In the genomic region with DNA sequence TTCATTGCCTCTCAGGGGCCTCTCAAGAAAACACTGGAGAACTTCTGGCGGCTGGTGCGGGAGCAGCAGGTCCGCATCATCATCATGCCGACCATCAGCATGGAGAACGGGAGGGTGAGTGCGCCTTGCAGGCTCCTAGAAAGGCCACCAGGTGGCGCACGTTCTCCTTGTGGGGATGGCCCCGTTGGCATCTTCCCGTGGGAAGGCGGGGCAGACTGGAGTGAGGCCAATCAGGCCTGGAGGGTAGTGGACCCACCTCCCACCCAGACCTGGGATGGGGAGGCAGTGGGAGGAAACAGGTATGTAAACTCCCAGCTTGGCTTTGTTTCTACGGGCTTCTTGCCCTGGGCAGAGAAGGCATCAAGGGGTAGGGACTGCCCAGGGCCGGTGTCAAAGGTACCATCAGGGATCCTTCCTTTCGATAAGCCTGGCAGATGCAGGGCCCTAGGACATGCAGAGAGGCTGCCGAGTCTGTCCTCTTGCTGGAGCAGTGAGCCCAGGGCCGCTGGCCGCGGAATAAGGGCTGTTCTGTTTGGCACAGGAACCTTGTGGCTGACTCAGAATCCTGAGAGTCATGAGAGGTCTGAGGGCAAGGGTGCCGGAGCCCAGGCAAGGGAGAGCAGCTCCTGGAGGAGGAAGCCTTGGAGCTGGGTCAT, we compare ENCODE assay signal across 8 cellular contexts. TPM values are rescaled to one million over a fixed set of nuclear protein-coding genes. Genes with fewer than 3 reads are reported as not detected.
DNase-seq lines count a peak whose midpoint lies in the region; ATAC-seq and TF ChIP-seq lines count a peak whose summit lies in the region.

No MANE protein-coding gene starts in this region.

- H3K14ac ChIP-seq in H9 (ENCODE audit: insufficient read depth, low read length) = no peak overlapping the region

- no peak overlapping the region for H2BK5ac ChIP-seq in H9 (ENCODE audit: insufficient read length, low read length)

- DNase-seq in DMS53 treated with DMSO at 0.1 percent for 48 hours (lab: John Stamatoyannopoulos, UW; ENCODE audit: unreplicated experiment) (peak; percentile 39), H9 (peak; percentile 96), NCI-H1105 (lab: John Stamatoyannopoulos, UW) (peak; percentile 80), T follicular helper cell (ENCODE audit: low read depth) (peak; percentile 56), left ventricle myocardium inferior (peak; percentile 79), renal cortical epithelial cell (ENCODE audit: low read depth) (peak; percentile 67)
- peak; percentile 84 for DNase-seq in activated naive CD8-positive, alpha-beta T cell treated with anti-CD3 and anti-CD28 coated beads, Interleukin-2, amount 50 U/mL, for 24 hours

- intact Hi-C loops in left ventricle myocardium inferior (cut with micrococcal nuclease) = loop anchor here (10.0 kb wide), 1 partner anchor 501 kb away; no protein-coding TSS in a partner anchor

- no peaks in the 10 kb centered on the region for H3K27me3 ChIP-seq in H9 (ENCODE audit: insufficient read depth, low read length)
- H3K27me3 ChIP-seq in left ventricle myocardium inferior (ENCODE audit: low read depth) = peaks cover 27% of the 10 kb centered on the region

- H3K27ac ChIP-seq in H9 (ENCODE audit: insufficient read length, low read depth, low read length) = no peak overlapping the region
- no peak overlapping the region for H3K27ac ChIP-seq in left ventricle myocardium inferior (replicated peaks)

- H2BK15ac ChIP-seq in H9 (ENCODE audit: low read depth, low read length) = no peak overlapping the region

- no peak overlapping the region for H3K56ac ChIP-seq in H9 (ENCODE audit: insufficient read length, low read depth, low read length)

- H3K9me3 ChIP-seq in H9 (ENCODE audit: control insufficient read depth, low read depth, low read length) = no peaks in the 10 kb centered on the region
- H3K9me3 ChIP-seq in left ventricle myocardium inferior (replicated peaks) = no peaks in the 10 kb centered on the region

- H3T11ph ChIP-seq in H9 (ENCODE audit: low read length) = no peak overlapping the region

- H3K79me2 ChIP-seq in H9 (ENCODE audit: insufficient read depth, low read length) = no peaks in the 10 kb centered on the region

- H3K4ac ChIP-seq in H9 (ENCODE audit: low read depth, low read length) = no peak overlapping the region

- peaks cover 8% of the 10 kb centered on the region in 2 experiments for H3K4me1 Mint-ChIP-seq in H9
- peaks cover 7% of the 10 kb centered on the region for H3K4me1 Mint-ChIP-seq in activated naive CD8-positive, alpha-beta T cell treated with anti-CD3 and anti-CD28 coated beads, Interleukin-2, amount 50 U/mL, for 24 hours

- TF ChIP-seq CTCF in H9 (conservative IDR thresholded peaks at IDR 0.05) = peak; percentile 99
- TF ChIP-seq CTCF in left ventricle myocardium inferior (IDR thresholded peaks at IDR 0.05; ENCODE audit: borderline replicate concordance) = peak; percentile 91

- H3K23ac ChIP-seq in H9 (ENCODE audit: insufficient read length, low read depth, low read length) = no peak overlapping the region

- H4K20me1 ChIP-seq in H9 (ENCODE audit: control insufficient read depth, insufficient read depth, insufficient read length) = no peaks in the 10 kb centered on the region

- no peaks in the 10 kb centered on the region for H3K23me2 ChIP-seq in H9 (ENCODE audit: insufficient read length, low read depth, low read length, poor library complexity, severe bottlenecking)

- peak overlapping the region in 1 of 3 experiments; percentile 90; a peak in 2 of 7 replicates for H3K27ac Mint-ChIP-seq in H9
- H3K27ac Mint-ChIP-seq in activated naive CD8-positive, alpha-beta T cell treated with anti-CD3 and anti-CD28 coated beads, Interleukin-2, amount 50 U/mL, for 24 hours = no peak overlapping the region

- WGBS in H9 (ENCODE audit: extremely low coverage, insufficient read length, low lambda C conversion rate) = no CpG with 5 or more reads among the region's 19 CpGs

- H2BK20ac ChIP-seq in H9 (ENCODE audit: low read depth, low read length, poor library complexity, severe bottlenecking) = no peak overlapping the region

- H4K8ac ChIP-seq in H9 (replicated peaks; ENCODE audit: insufficient read length, low read depth, low read length) = no peak overlapping the region

- no peak overlapping the region for H3K4me3 ChIP-seq in left ventricle myocardium inferior

- no peaks in the 10 kb centered on the region for H3K36me3 Mint-ChIP-seq in H9 (ENCODE audit: insufficient read depth in 1 of 3, low read depth in 3 of 3)
- H3K36me3 Mint-ChIP-seq in activated naive CD8-positive, alpha-beta T cell treated with anti-CD3 and anti-CD28 coated beads, Interleukin-2, amount 50 U/mL, for 24 hours (ENCODE audit: low read depth) = no peaks in the 10 kb centered on the region

- H3K36me3 ChIP-seq in left ventricle myocardium inferior = no peaks in the 10 kb centered on the region

- no peaks in the 10 kb centered on the region; a peak in 1 of 5 replicates for H3K9me3 Mint-ChIP-seq in H9
- peaks cover 4% of the 10 kb centered on the region for H3K9me3 Mint-ChIP-seq in activated naive CD8-positive, alpha-beta T cell treated with anti-CD3 and anti-CD28 coated beads, Interleukin-2, amount 50 U/mL, for 24 hours

- no peaks in the 10 kb centered on the region for H3K79me1 ChIP-seq in H9 (ENCODE audit: insufficient read depth, low read depth, low read length, poor library complexity, severe bottlenecking)

- no peak overlapping the region for H2BK12ac ChIP-seq in H9 (ENCODE audit: insufficient read length, low read depth, low read length)

- no peak overlapping the region for H2BK120ac ChIP-seq in H9 (ENCODE audit: low read depth, low read length, poor library complexity, severe bottlenecking)

- H2AK5ac ChIP-seq in H9 (ENCODE audit: insufficient read length, low read length) = no peak overlapping the region

- no peak overlapping the region for H3K4me2 ChIP-seq in H9 (ENCODE audit: insufficient read depth, insufficient read length, low read length)

- ATAC-seq in activated naive CD8-positive, alpha-beta T cell treated with anti-CD3 and anti-CD28 coated beads, Interleukin-2, amount 50 U/mL, for 24 hours = peak; percentile 68
- no peak for ATAC-seq in GM21528 (IDR thresholded peaks at IDR 0.05; ENCODE audit: low FRiP score, unreplicated experiment)

- H3K4me3 Mint-ChIP-seq in H9 = peak overlapping the region; percentile 29 to 46
- H3K4me3 Mint-ChIP-seq in activated naive CD8-positive, alpha-beta T cell treated with anti-CD3 and anti-CD28 coated beads, Interleukin-2, amount 50 U/mL, for 24 hours = no peak overlapping the region

- no peaks in the 10 kb centered on the region for H3K4me1 ChIP-seq in H9 (ENCODE audit: insufficient read depth, low read length)
- no peaks in the 10 kb centered on the region for H3K4me1 ChIP-seq in left ventricle myocardium inferior

- H4K5ac ChIP-seq in H9 (ENCODE audit: insufficient read length, low read depth, low read length) = no peak overlapping the region

- H3K9ac ChIP-seq in H9 (ENCODE audit: extremely low read depth, insufficient read length, low read length) = no peak overlapping the region

- H3K18ac ChIP-seq in H9 (ENCODE audit: insufficient read length, low read depth, low read length) = peak overlapping the region; percentile 9

- peak overlapping the region; percentile 14 for H2AFZ ChIP-seq in H9 (ENCODE audit: low read length)

- H4K91ac ChIP-seq in H9 (ENCODE audit: insufficient read length, low read depth, low read length) = no peak overlapping the region

- peaks cover 23% of the 10 kb centered on the region for H3K27me3 Mint-ChIP-seq in H9 (ENCODE audit: low read depth)
- peaks cover 23% of the 10 kb centered on the region for H3K27me3 Mint-ChIP-seq in activated naive CD8-positive, alpha-beta T cell treated with anti-CD3 and anti-CD28 coated beads, Interleukin-2, amount 50 U/mL, for 24 hours

RNA-seq across cellular contexts. Expression of a gene that starts 18.9 kb away (rescaled TPM):
- total RNA-seq in H9 (2021) (70.5 and 73.5 TPM in 2 replicates), left ventricle myocardium inferior (21.9 TPM), renal cortical epithelial cell (144 and 180 TPM in 2 replicates)

Comparison
In these comparisons a context has a peak if more than half of its experiments do, and no peak if none do; other contexts are left out.
1. DNase-seq: peak in every context shown above with its lines; median percentile 96 in H9; 84 in activated naive CD8-positive, alpha-beta T cell treated with anti-CD3 and anti-CD28 coated beads, Interleukin-2, amount 50 U/mL, for 24 hours; 80 in NCI-H1105; 79 in left ventricle myocardium inferior; 67 in renal cortical epithelial cell; 56 in T follicular helper cell; 39 in DMS53 treated with DMSO at 0.1 percent for 48 hours.